Comparison of ENCODE assay signal across 21 cellular contexts in genomic region chr10:58740620-58741369, GRCh38.
"Had no signal": no experiment of that assay in that cellular context is flagged by ENCODE, and none has a peak within 500 bp of the region (broad histone marks: within the 10 kb centered on the region; RNA-seq: fewer than 3 reads in every experiment).

No MANE protein-coding gene starts in this region.

- H3K4me1 Mint-ChIP-seq: activated CD4-positive, alpha-beta T cell treated with anti-CD3 and anti-CD28 coated beads, Interleukin-2, amount 10 ng/mL, durations not matched to agents 24 days and 14 days; endodermal cell; immature natural killer cell; stimulated activated naive CD8-positive, alpha-beta T cell treated with anti-CD3 and anti-CD28 coated beads, Interleukin-15, amount 100 ng/mL, for 72 hours had no signal

- DNase-seq: activated CD4-positive, alpha-beta T cell treated with anti-CD3 and anti-CD28 coated beads, Interleukin-2, amount 10 ng/mL, durations not matched to agents 24 days and 14 days; activated CD4-positive, CD25-positive, alpha-beta regulatory T cell; activated CD8-positive, alpha-beta T cell treated with anti-CD3 and anti-CD28 coated beads for 36 hours; activated naive CD4-positive, alpha-beta T cell treated with Interleukin-2 at 50 U/mL for 16 hours; activated T-cell treated with anti-CD3 and anti-CD28 coated beads, Interleukin-2, amount 50 U/mL, for 24 hours; central memory CD4-positive, alpha-beta T cell; colonic mucosa; endodermal cell; heart right ventricle; immature natural killer cell; posterior cingulate gyrus; stimulated activated naive CD8-positive, alpha-beta T cell treated with anti-CD3 and anti-CD28 coated beads, Interleukin-15, amount 100 ng/mL, for 72 hours; T-helper 1 cell; T-helper 9 cell had no signal

- H3K4me3 Mint-ChIP-seq: activated CD4-positive, alpha-beta T cell treated with anti-CD3 and anti-CD28 coated beads, Interleukin-2, amount 10 ng/mL, durations not matched to agents 24 days and 14 days; activated CD8-positive, alpha-beta T cell treated with anti-CD3 and anti-CD28 coated beads for 36 hours; activated T-cell treated with anti-CD3 and anti-CD28 coated beads, Interleukin-2, amount 50 U/mL, for 24 hours; brain; endodermal cell; immature natural killer cell; mesothelial cell of epicardium; natural killer cell treated with Interleukin-12 subunit alpha and Interleukin-12 subunit beta and Interleukin-15 and Interleukin-18, amount 100 ng/mL, for 72 hours; stimulated activated naive CD8-positive, alpha-beta T cell treated with anti-CD3 and anti-CD28 coated beads, Interleukin-15, amount 100 ng/mL, for 72 hours had no signal

- H3K27me3 Mint-ChIP-seq: activated CD4-positive, alpha-beta T cell treated with anti-CD3 and anti-CD28 coated beads, Interleukin-2, amount 10 ng/mL, durations not matched to agents 24 days and 14 days; activated T-cell treated with anti-CD3 and anti-CD28 coated beads, Interleukin-2, amount 50 U/mL, for 24 hours; stimulated activated naive CD8-positive, alpha-beta T cell treated with anti-CD3 and anti-CD28 coated beads, Interleukin-15, amount 100 ng/mL, for 72 hours had no signal

- H3K27me3 ChIP-seq: colonic mucosa, heart right ventricle had no signal

- H3K36me3 ChIP-seq: colonic mucosa, heart right ventricle had no signal

- H3K4me1 ChIP-seq: colonic mucosa had no signal

- H3K9me3 ChIP-seq: colonic mucosa, heart right ventricle had no signal

- H3K9me3 Mint-ChIP-seq: activated CD4-positive, alpha-beta T cell treated with anti-CD3 and anti-CD28 coated beads, Interleukin-2, amount 10 ng/mL, durations not matched to agents 24 days and 14 days; activated CD8-positive, alpha-beta T cell treated with anti-CD3 and anti-CD28 coated beads for 36 hours; activated T-helper 2 cell treated with anti-CD3 and anti-CD28 coated beads, Interferon-gamma antibody, Interleukin-2, Interleukin-4, amounts not matched to agents 10 μg/mL and 5 μg/mL and 100 μg/mL, durations not matched to agents 14 hours and 24 hours and 36 hours; endodermal cell; stimulated activated naive CD8-positive, alpha-beta T cell treated with anti-CD3 and anti-CD28 coated beads, Interleukin-15, amount 100 ng/mL, for 72 hours had no signal

- H3K4me3 ChIP-seq: colonic mucosa, heart right ventricle, lung, skin epidermis had no signal

- H3K36me3 Mint-ChIP-seq: brain; immature natural killer cell; mesothelial cell of epicardium; natural killer cell treated with Interleukin-12 subunit alpha and Interleukin-12 subunit beta and Interleukin-15 and Interleukin-18, amount 100 ng/mL, for 72 hours had no signal

- H3K27ac Mint-ChIP-seq: activated CD4-positive, alpha-beta T cell treated with anti-CD3 and anti-CD28 coated beads, Interleukin-2, amount 10 ng/mL, durations not matched to agents 24 days and 14 days; activated CD8-positive, alpha-beta T cell treated with anti-CD3 and anti-CD28 coated beads for 36 hours; activated T-cell treated with anti-CD3 and anti-CD28 coated beads, Interleukin-2, amount 50 U/mL, for 24 hours; activated T-helper 2 cell treated with anti-CD3 and anti-CD28 coated beads, Interferon-gamma antibody, Interleukin-2, Interleukin-4, amounts not matched to agents 10 μg/mL and 5 μg/mL and 100 μg/mL, durations not matched to agents 14 hours and 24 hours and 36 hours; endodermal cell; immature natural killer cell; mesothelial cell of epicardium; natural killer cell treated with Interleukin-12 subunit alpha and Interleukin-12 subunit beta and Interleukin-15 and Interleukin-18, amount 100 ng/mL, for 72 hours; stimulated activated naive CD8-positive, alpha-beta T cell treated with anti-CD3 and anti-CD28 coated beads, Interleukin-15, amount 100 ng/mL, for 72 hours had no signal

- H3K27ac ChIP-seq: colonic mucosa, epithelial cell of prostate, skin epidermis had no signal
